18 cellular contexts compared by ENCODE assay signal in the genomic region with DNA sequence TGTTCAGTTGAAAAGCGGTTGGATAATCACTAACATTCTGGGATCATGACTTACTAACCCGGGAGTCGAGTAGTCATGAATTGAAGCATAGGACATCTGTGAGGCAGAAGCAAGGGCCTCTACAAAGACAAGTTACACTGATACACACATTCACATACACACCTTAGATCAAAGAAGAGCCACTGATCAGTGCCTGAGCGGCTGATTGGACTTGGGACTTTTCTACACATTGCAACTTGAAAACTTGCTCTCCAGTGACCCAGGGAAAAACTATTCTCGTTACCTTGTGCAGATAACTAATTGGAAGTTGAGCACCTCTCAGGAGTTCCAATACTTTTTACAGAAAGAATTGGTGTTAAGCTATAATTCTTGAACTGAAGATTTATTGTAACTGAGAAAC.
"Had no signal": no experiment of that assay in that cellular context is flagged by ENCODE, and none has a peak within 500 bp of the region (broad histone marks: within the 10 kb centered on the region; RNA-seq: fewer than 3 reads in every experiment).

No MANE protein-coding gene starts in this region.

- H3K27me3 Mint-ChIP-seq: naive B cell had no signal

- DNase-seq: cortex of kidney; dorsolateral prefrontal cortex; effector CD8-positive, alpha-beta T cell; heart right ventricle; hypothalamus; kidney glomerular epithelial cell; left lung; mesenchymal stem cell; naive B cell; occipital lobe; stimulated activated CD4-positive, alpha-beta T cell treated with anti-CD3 and anti-CD28 coated beads, Interleukin-2, amount 100 ng/mL, for 48 hours; stimulated activated naive CD4-positive, alpha-beta T cell treated with Interleukin-2 at 50 U/mL for 16 hours; trophoblast cell had no signal

- H3K36me3 Mint-ChIP-seq: naive B cell had no signal

- H3K27me3 ChIP-seq: dorsolateral prefrontal cortex, heart right ventricle, left lung had no signal

- H3K9ac ChIP-seq: parathyroid adenoma had no signal

- H3K36me3 ChIP-seq: heart right ventricle, left lung, prostate gland had no signal

- H3K27ac Mint-ChIP-seq: naive B cell, nephron had no signal

- H3K4me1 ChIP-seq: left lung, parathyroid adenoma, prostate gland had no signal

- H3K27ac ChIP-seq: dorsolateral prefrontal cortex, heart right ventricle, left lung, parathyroid adenoma, prostate gland had no signal

- H3K4me1 Mint-ChIP-seq: naive B cell, nephron had no signal

- H3K4me3 Mint-ChIP-seq: naive B cell, nephron had no signal

- H3K9me3 ChIP-seq: heart right ventricle, left lung, prostate gland had no signal

- ATAC-seq: left lung had no signal

- H3K4me3 ChIP-seq: heart right ventricle, left lung, lung, prostate gland, smooth muscle cell had no signal
